Comparison of ENCODE assay signal across 22 cellular contexts in the genomic region with DNA sequence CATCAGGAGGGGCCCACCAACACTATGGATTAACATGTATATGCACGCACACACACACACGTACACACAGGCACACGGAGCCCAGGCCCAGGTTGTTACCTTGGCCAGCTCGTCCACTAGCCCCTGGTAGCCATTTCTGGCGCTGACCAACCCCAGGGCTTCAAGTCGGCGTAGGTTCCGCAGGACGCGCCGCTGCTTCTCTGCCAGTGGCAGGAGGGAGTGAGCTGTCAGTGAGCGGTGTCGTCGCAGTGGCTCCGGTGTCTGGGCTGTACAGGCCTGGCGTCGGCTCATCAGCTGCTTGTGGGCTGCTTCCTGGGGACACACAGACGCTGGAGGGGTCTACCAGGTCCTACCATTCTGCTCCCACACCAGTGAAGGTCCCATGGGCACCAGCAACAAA. TPM values are rescaled to one million over a fixed set of nuclear protein-coding genes. Genes with fewer than 3 reads are reported as not detected.
DNase-seq lines count a peak whose midpoint lies in the region; ATAC-seq, FAIRE-seq and TF ChIP-seq lines count a peak whose summit lies in the region.
"Had no signal": no experiment of that assay in that cellular context is flagged by ENCODE, and none has a peak within 500 bp of the region (broad histone marks: within the 10 kb centered on the region; RNA-seq: fewer than 3 reads in every experiment).

No MANE protein-coding gene starts in this region.

- no peak overlapping the region for H3K23ac ChIP-seq in neuronal stem cell (ENCODE audit: low read depth, low read length, poor library complexity)

- TF ChIP-seq CTCF in K562 (IDR thresholded peaks at IDR 0.05 in 2 of 3, conservative IDR thresholded peaks at IDR 0.05 in 1 of 3; ENCODE audit: insufficient read depth in 2 of 3, low read depth in 1 of 3, low read length in 3 of 3) = no peak
- TF ChIP-seq CTCF in upper lobe of right lung (IDR thresholded peaks at IDR 0.05) = no peak

- H3K27me3 ChIP-seq in K562 (ENCODE audit: control insufficient read depth in 2 of 2, insufficient read depth in 2 of 2, low read length in 2 of 2) (no peaks in the 10 kb centered on the region), neuronal stem cell (ENCODE audit: control insufficient read depth in 3 of 3, insufficient read depth in 3 of 3, low read depth in 1 of 3, low read length in 3 of 3) (no peaks in the 10 kb centered on the region), upper lobe of right lung (no peaks in the 10 kb centered on the region)
- H3K27me3 ChIP-seq: BLaER1 treated with 17β-estradiol and CSF1 and Interleukin-3, amounts not matched to agents 10 nM and 100 nM had no signal

- H3K9me1 ChIP-seq in K562 (ENCODE audit: control insufficient read depth, insufficient read depth, low read length) = no peaks in the 10 kb centered on the region

- ATAC-seq in K562 (no peak), upper lobe of right lung (no peak)
- ATAC-seq: A549; CD8-positive, alpha-beta T cell had no signal

- H2BK5ac ChIP-seq in neuronal stem cell (ENCODE audit: low read length) = no peak overlapping the region

- TF ChIP-seq POLR2A in K562 (conservative IDR thresholded peaks at IDR 0.05) = no peak

- in situ Hi-C loops in K562 (cut with MboI) = no loop called here

- peaks cover 2% of the 10 kb centered on the region for H3K79me1 ChIP-seq in neuronal stem cell (ENCODE audit: low read depth, low read length)

- H3K79me2 ChIP-seq in K562 (ENCODE audit: control insufficient read depth, insufficient read depth, low read length) = no peaks in the 10 kb centered on the region

- WGBS in K562 (ENCODE audit: insufficient coverage, low coverage, missing lambda C conversion rate) = 88% methylated on average over 9 of the region's 18 CpGs
- no CpG with 5 or more reads among the region's 18 CpGs for WGBS in neuronal stem cell (ENCODE audit: extremely low coverage in 2 of 2, insufficient read length in 2 of 2, insufficient replicate concordance in 1 of 2), 2 donors

- POLR2A ChIA-PET in K562 (lab: Yijun Ruan, JAX) = no interaction called here

- no peak overlapping the region for H3K14ac ChIP-seq in neuronal stem cell (ENCODE audit: low read length)

- H2AK5ac ChIP-seq in neuronal stem cell (ENCODE audit: low read depth, low read length) = no peak overlapping the region

- FAIRE-seq in K562 (lab: Jason Lieb, UNC) = no peak
- FAIRE-seq: A549, D721Med, G401.6, GM12891, GM19239 had no signal

- H3K4ac ChIP-seq in neuronal stem cell (ENCODE audit: low read length) = no peak overlapping the region

- no peak overlapping the region for H4K91ac ChIP-seq in neuronal stem cell (ENCODE audit: low read depth, low read length, poor library complexity)

- H4K8ac ChIP-seq in neuronal stem cell (ENCODE audit: low read depth, low read length) = no peak overlapping the region

- H3K4me1 ChIP-seq in K562 (replicated peaks in 1 of 2; ENCODE audit: control insufficient read depth in 2 of 2, insufficient read depth in 2 of 2, low read length in 2 of 2) = peaks cover 9 to 10% of the 10 kb centered on the region in 2 experiments
- no peaks in the 10 kb centered on the region for H3K4me1 ChIP-seq in neuronal stem cell (ENCODE audit: control insufficient read depth in 2 of 2, insufficient read depth in 1 of 2, low read depth in 1 of 2, low read length in 2 of 2)
- H3K4me1 ChIP-seq in upper lobe of right lung = no peaks in the 10 kb centered on the region
- H3K4me1 ChIP-seq: A549, Caco-2 had no signal

- H3K9me3 ChIP-seq in K562 (replicated peaks; ENCODE audit: control insufficient read depth, insufficient read depth, low read depth, low read length) (no peaks in the 10 kb centered on the region), neuronal stem cell (replicated peaks in 1 of 2; ENCODE audit: control insufficient read depth in 2 of 2, insufficient read depth in 1 of 2, low read depth in 1 of 2, low read length in 2 of 2) (peaks cover 0 to 5% of the 10 kb centered on the region in 2 donors), upper lobe of right lung (no peaks in the 10 kb centered on the region)
- H3K9me3 ChIP-seq: A549; BLaER1 treated with 17β-estradiol and CSF1 and Interleukin-3, amounts not matched to agents 10 nM and 100 nM; Caco-2 had no signal

- no peak for TF ChIP-seq EP300 in K562 (IDR thresholded peaks at IDR 0.05; ENCODE audit: low read length)

- TF ChIP-seq RAD21 in K562 (CRISPR knock-in tag; conservative IDR thresholded peaks at IDR 0.05 in 1 of 2, IDR thresholded peaks at IDR 0.05 in 1 of 2) = no peak

- H3K4me3 ChIP-seq in K562 (no peak overlapping the region), neuronal stem cell (ENCODE audit: low read length in 2 of 2) (no peak overlapping the region), upper lobe of right lung (no peak overlapping the region)
- H3K4me3 ChIP-seq: A549; BLaER1 treated with 17β-estradiol and CSF1 and Interleukin-3, amounts not matched to agents 10 nM and 100 nM had no signal

- H2BK120ac ChIP-seq in neuronal stem cell (ENCODE audit: low read depth, low read length) = no peak overlapping the region

- DNase-seq in K562 (ENCODE audit: extremely low read depth in 1 of 4, low spot score in 3 of 4) = no peak
- DNase-seq in neuronal stem cell (ENCODE audit: low spot score) = no peak
- DNase-seq in upper lobe of right lung = peak; percentile 51
- DNase-seq in middle frontal gyrus (ENCODE audit: extremely low spot score, low spot score) = no peak
- no peak for DNase-seq in NCI-H2029 (lab: John Stamatoyannopoulos, UW)
- DNase-seq: AML-193; Caco-2; Calu3; CD4-positive, alpha-beta T cell; CD8-positive, alpha-beta T cell; DMS79 treated with DMSO at 0.1 percent for 48 hours; GF-D8 had no signal

- H2BK12ac ChIP-seq in neuronal stem cell (ENCODE audit: low read length) = no peak overlapping the region

- no peak overlapping the region for H2BK15ac ChIP-seq in neuronal stem cell (ENCODE audit: low read length)

- H3K36me3 ChIP-seq in K562 (ENCODE audit: control insufficient read depth, insufficient read depth, low read length) (peaks cover 63% of the 10 kb centered on the region; the same call in 2 of the 3 replicates), neuronal stem cell (replicated peaks in 1 of 2; ENCODE audit: control insufficient read depth in 2 of 2, insufficient read depth in 2 of 2, low read length in 2 of 2) (peaks cover 53 to 96% of the 10 kb centered on the region in 2 donors), upper lobe of right lung (no peaks in the 10 kb centered on the region)

- no peak overlapping the region for H3K18ac ChIP-seq in neuronal stem cell (ENCODE audit: low read length)

- H3K9ac ChIP-seq in K562 (ENCODE audit: insufficient read depth in 1 of 2, low read depth in 2 of 2, low read length in 2 of 2) (peak overlapping the region in 1 of 2 experiments; percentile 39; a peak in 1 of 4 replicates), neuronal stem cell (ENCODE audit: low read depth, low read length, poor library complexity) (peak overlapping the region; percentile 34)
- H3K9ac ChIP-seq: BLaER1 treated with 17β-estradiol and CSF1 and Interleukin-3, amounts not matched to agents 10 nM and 100 nM had no signal

- no peak overlapping the region for H2AFZ ChIP-seq in K562 (ENCODE audit: low read depth, low read length)
- no peak overlapping the region for H2AFZ ChIP-seq in neuronal stem cell (ENCODE audit: low read length)

- no peaks in the 10 kb centered on the region for H4K20me1 ChIP-seq in K562 (replicated peaks; ENCODE audit: control insufficient read depth, insufficient read depth, low read length)
- H4K20me1 ChIP-seq: BLaER1 treated with 17β-estradiol and CSF1 and Interleukin-3, amounts not matched to agents 10 nM and 100 nM had no signal

- H3K27ac ChIP-seq in K562 (ENCODE audit: extremely low read depth, low read depth, low read length) = no peak overlapping the region
- H3K27ac ChIP-seq in neuronal stem cell (replicated peaks; ENCODE audit: low read length) = no peak overlapping the region
- H3K27ac ChIP-seq in upper lobe of right lung = no peak overlapping the region
- H3K27ac ChIP-seq: 22Rv1; A549; BLaER1 treated with 17β-estradiol and CSF1 and Interleukin-3, amounts not matched to agents 10 nM and 100 nM; C4-2B had no signal

- intact Hi-C loops in K562 (cut with micrococcal nuclease) (no loop called here), upper lobe of right lung (cut with DNase I) (no loop called here)

- no TSS peak for BruUV-seq in K562 (replicated peaks; lab: Mats Ljungman, UMichigan)

- H3K4me2 ChIP-seq in K562 (ENCODE audit: insufficient read depth, low read length) (no peak overlapping the region), neuronal stem cell (ENCODE audit: insufficient read depth, low read length, poor library complexity, severe bottlenecking) (no peak overlapping the region)
- H3K4me2 ChIP-seq: A549 had no signal

- CTCF ChIA-PET in K562 (lab: Yijun Ruan, JAX; ENCODE audit: low intra/inter-chr PET ratio) = no interaction called here

RNA-seq across cellular contexts. Expression of gene MEF2D, which starts 29.4 kb away (rescaled TPM):
- total RNA-seq in K562 (2011; cell fraction: chromatin; rRNA removed; ENCODE audit: low replicate concordance) = 11.7 and 23.2 TPM in 2 replicates
- 10.0 and 13.7 TPM in 2 replicates for total RNA-seq in K562 (2011; cell fraction: nucleolus; rRNA removed)
- total RNA-seq in K562 (2011; cell fraction: nucleoplasm; rRNA removed) = 14.1 and 18.8 TPM in 2 replicates
- total RNA-seq in K562 (2014; rRNA removed) (5.4 and 6.5 TPM in 2 replicates), K562 (2014; rRNA removed; fragmentation: Illumina TruSeq; extraction: Trizol) (1.3 and 1.7 TPM in 2 replicates), K562 (2015; rRNA removed; fragmentation: Illumina TruSeq; extraction: Trizol) (2.6 and 2.7 TPM in 2 replicates), K562 (2021) (13.8 and 19.5 TPM in 2 replicates), upper lobe of right lung (60.8 TPM)
- polyA plus RNA-seq in K562 (2011; rRNA removed) (2.2 and 4.6 TPM in 2 replicates), K562 (2014; fragmentation: Illumina TruSeq; extraction: Trizol) (5.0 and 8.2 TPM in 2 replicates), K562 (2014; fragmentation: Nextera tagmentation; extraction: Ambion mirVana) (under 1 TPM; 0.10 TPM), K562 (2014; rRNA removed) (6.0 and 8.2 TPM in 2 replicates)
- 3.8 and 6.0 TPM in 2 replicates for polyA plus RNA-seq in K562 (2011; cell fraction: cytosol; rRNA removed)
- 8.5 and 14.0 TPM in 2 replicates for polyA plus RNA-seq in K562 (2011; cell fraction: nucleus; rRNA removed)
- 8.7 and 11.3 TPM in 2 replicates for polyA plus RNA-seq in K562 (2012)
- polyA minus RNA-seq in K562 (2011; rRNA and poly(A)+ RNA removed) = 2.8 and 3.4 TPM in 2 replicates
- 3.1 and 5.6 TPM in 2 replicates for polyA minus RNA-seq in K562 (2011; cell fraction: cytosol; rRNA and poly(A)+ RNA removed)
- 4.6 and 7.7 TPM in 2 replicates for polyA minus RNA-seq in K562 (2011; cell fraction: nucleus; rRNA and poly(A)+ RNA removed)
- polyA plus RNA-seq in neuronal stem cell (2013, experiment 1 of 2) = 8.4 TPM
- polyA plus RNA-seq in neuronal stem cell (2013, experiment 2 of 2) = 9.2 TPM

RNA-seq across cellular contexts. Expression of gene IQGAP3, which starts 42.4 kb away (rescaled TPM):
- total RNA-seq in K562 (2011; cell fraction: chromatin; rRNA removed; ENCODE audit: low replicate concordance) = 82.6 and 114 TPM in 2 replicates
- total RNA-seq in K562 (2011; cell fraction: nucleolus; rRNA removed) = 58.8 and 62.5 TPM in 2 replicates
- 60.2 and 63.7 TPM in 2 replicates for total RNA-seq in K562 (2011; cell fraction: nucleoplasm; rRNA removed)
- total RNA-seq in K562 (2014; rRNA removed) (10.5 and 14.4 TPM in 2 replicates), K562 (2014; rRNA removed; fragmentation: Illumina TruSeq; extraction: Trizol) (6.4 and 8.4 TPM in 2 replicates), K562 (2015; rRNA removed; fragmentation: Illumina TruSeq; extraction: Trizol) (9.2 and 10.8 TPM in 2 replicates), K562 (2021) (14.1 and 16.6 TPM in 2 replicates), upper lobe of right lung (1.3 TPM)
- polyA plus RNA-seq in K562 (2011; rRNA removed) (14.1 and 32.1 TPM in 2 replicates), K562 (2014; fragmentation: Illumina TruSeq; extraction: Trizol) (11.0 and 11.9 TPM in 2 replicates), K562 (2014; fragmentation: Nextera tagmentation; extraction: Ambion mirVana) (1 to 10 TPM; 1.4 TPM), K562 (2014; rRNA removed) (10.5 and 16.5 TPM in 2 replicates)
- 9.2 and 12.7 TPM in 2 replicates for polyA plus RNA-seq in K562 (2011; cell fraction: cytosol; rRNA removed)
- polyA plus RNA-seq in K562 (2011; cell fraction: nucleus; rRNA removed) = 162 and 212 TPM in 2 replicates
- 12.9 and 29.3 TPM in 2 replicates for polyA plus RNA-seq in K562 (2012)
- 16.0 and 26.5 TPM in 2 replicates for polyA minus RNA-seq in K562 (2011; rRNA and poly(A)+ RNA removed)
- polyA minus RNA-seq in K562 (2011; cell fraction: cytosol; rRNA and poly(A)+ RNA removed) = 7.9 and 16.4 TPM in 2 replicates
- polyA minus RNA-seq in K562 (2011; cell fraction: nucleus; rRNA and poly(A)+ RNA removed) = 23.0 and 48.5 TPM in 2 replicates
- 13.1 TPM for polyA plus RNA-seq in neuronal stem cell (2013, experiment 1 of 2)
- 12.7 TPM for polyA plus RNA-seq in neuronal stem cell (2013, experiment 2 of 2)
- total RNA-seq: CD4-positive, alpha-beta T cell had no signal

RNA-seq across cellular contexts. Expression of gene TTC24, which starts 49.5 kb away (rescaled TPM):
- total RNA-seq in K562 (2011; cell fraction: chromatin; rRNA removed; ENCODE audit: low replicate concordance) = not detected in 2 replicates
- not detected in 2 replicates for total RNA-seq in K562 (2011; cell fraction: nucleolus; rRNA removed)
- total RNA-seq in K562 (2011; cell fraction: nucleoplasm; rRNA removed) = not detected in 2 replicates
- total RNA-seq in K562 (2014; rRNA removed) (not detected in 2 replicates), K562 (2014; rRNA removed; fragmentation: Illumina TruSeq; extraction: Trizol) (not detected in 2 replicates), K562 (2015; rRNA removed; fragmentation: Illumina TruSeq; extraction: Trizol) (not detected in 2 replicates), K562 (2021) (not detected in 2 replicates), upper lobe of right lung (not detected)
- polyA plus RNA-seq in K562 (2011; rRNA removed) (not detected in 2 replicates), K562 (2014; fragmentation: Illumina TruSeq; extraction: Trizol) (not detected in 2 replicates), K562 (2014; fragmentation: Nextera tagmentation; extraction: Ambion mirVana) (not detected), K562 (2014; rRNA removed) (not detected in 2 replicates)
- polyA plus RNA-seq in K562 (2011; cell fraction: cytosol; rRNA removed) = not detected in 2 replicates
- not detected in 2 replicates for polyA plus RNA-seq in K562 (2011; cell fraction: nucleus; rRNA removed)
- not detected in 2 replicates for polyA plus RNA-seq in K562 (2012)
- not detected in 2 replicates for polyA minus RNA-seq in K562 (2011; rRNA and poly(A)+ RNA removed)
- polyA minus RNA-seq in K562 (2011; cell fraction: cytosol; rRNA and poly(A)+ RNA removed) = not detected in 2 replicates
- not detected in 2 replicates for polyA minus RNA-seq in K562 (2011; cell fraction: nucleus; rRNA and poly(A)+ RNA removed)
- polyA plus RNA-seq in neuronal stem cell (2013, experiment 1 of 2) = not detected
- not detected for polyA plus RNA-seq in neuronal stem cell (2013, experiment 2 of 2)
- total RNA-seq: A172, Caco-2, Calu3 had no signal
- polyA plus RNA-seq: A549, BJ had no signal
